In genomic region chr5:112390327-112390726, GRCh38 we compare ENCODE assay signal across 1 cellular context.
TF ChIP-seq lines count a peak whose summit lies in the region.

No MANE protein-coding gene starts in this region.

TF ChIP-seq in H1, 55 proteins besides CTCF, POLR2A, EP300 and RAD21 (continued from another document):
- TF ChIP-seq SRF (IDR thresholded peaks at IDR 0.05; ENCODE audit: low read depth, low read length), result no peak
- no peak for TF ChIP-seq FOSL1 (IDR thresholded peaks at IDR 0.05; ENCODE audit: insufficient read depth, low read depth, low read length)
- TF ChIP-seq E2F6 (IDR thresholded peaks at IDR 0.05), result no peak
